Comparison of ENCODE assay signal across 39 cellular contexts in genomic region chrX:40576291-40576690, GRCh38. TPM values are rescaled to one million over a fixed set of nuclear protein-coding genes. Genes with fewer than 3 reads are reported as not detected.
"Had no signal": no experiment of that assay in that cellular context is flagged by ENCODE, and none has a peak within 500 bp of the region (broad histone marks: within the 10 kb centered on the region; RNA-seq: fewer than 3 reads in every experiment).

No MANE protein-coding gene starts in this region.

- H3K36me3 ChIP-seq: adrenal gland, ascending aorta, cardiac muscle cell had no signal

- H3K27ac ChIP-seq: adrenal gland, ascending aorta, cardiac muscle cell, VCaP had no signal

- H3K9me3 ChIP-seq: adrenal gland, ascending aorta had no signal

- H3K4me3 Mint-ChIP-seq: activated B cell treated with CpG ODN at 0.5 μM for 24 hours; activated CD4-positive, alpha-beta memory T cell treated with anti-CD3 and anti-CD28 coated beads for 36 hours; activated CD4-positive, alpha-beta T cell treated with anti-CD3 and anti-CD28 coated beads, Interleukin-2, amount 10 ng/mL, durations not matched to agents 24 days and 14 days; activated CD8-positive, alpha-beta T cell treated with anti-CD3 and anti-CD28 coated beads for 36 hours; activated naive CD4-positive, alpha-beta T cell treated with anti-CD3 and anti-CD28 coated beads for 36 hours; activated naive CD8-positive, alpha-beta T cell treated with anti-CD3 and anti-CD28 coated beads for 36 hours; activated T-cell treated with anti-CD3 and anti-CD28 coated beads, Interleukin-2, amount 50 U/mL, for 4 hours; activated T-cell treated with anti-CD3 and anti-CD28 coated beads, Interleukin-2, amount 50 U/mL, for 72 hours; activated T-helper 1 cell treated with anti-CD3 and anti-CD28 coated beads, Interleukin-12 subunit alpha, Interleukin-12 subunit beta, Interleukin-2, Interleukin-4 antibody, amounts not matched to agents 30 ng/mL and 10 ng/mL and 1 ng/mL, durations not matched to agents 14 hours and 24 hours and 36 hours; activated T-helper 17 cell treated with anti-CD3 and anti-CD28 coated beads, Interleukin-2, amount 50 U/mL, for 72 hours; brain; T-helper 1 cell treated with Interleukin-12 subunit alpha and Interleukin-12 subunit beta and Interleukin-4 antibody, amounts not matched to agents 30 μg/mL and 1 μg/mL, for 36 hours; T-helper 2 cell treated with Interferon-gamma antibody and Interleukin-4, amounts not matched to agents 5 μg/mL and 100 μg/mL, for 36 hours had no signal

- DNase-seq: activated B cell treated with CpG ODN at 0.5 μM for 24 hours; activated CD4-positive, alpha-beta memory T cell treated with anti-CD3 and anti-CD28 coated beads for 36 hours; activated CD4-positive, alpha-beta T cell treated with anti-CD3 and anti-CD28 coated beads for 4 hours; activated CD4-positive, alpha-beta T cell treated with anti-CD3 and anti-CD28 coated beads, Interleukin-2, amount 10 ng/mL, durations not matched to agents 24 days and 14 days; activated CD4-positive, alpha-beta T cell treated with anti-CD3 and anti-CD28 coated beads, Interleukin-2, amount 50 U/mL, for 1 hour; activated CD4-positive, alpha-beta T cell treated with anti-CD3 and anti-CD28 coated beads, Interleukin-2, amount 50 U/mL, for 4 hours; activated CD4-positive, CD25-positive, alpha-beta regulatory T cell treated with anti-CD3 and anti-CD28 coated beads, Interleukin-2, amount 50 U/mL, for 72 hours; activated CD8-positive, alpha-beta memory T cell treated with anti-CD3 and anti-CD28 coated beads, Interleukin-2, amount 50 U/mL, for 4 hours; activated CD8-positive, alpha-beta T cell treated with anti-CD3 and anti-CD28 coated beads for 36 hours; activated effector memory CD4-positive, alpha-beta T cell treated with anti-CD3 and anti-CD28 coated beads, Interleukin-2, amount 50 U/mL, for 16 hours; activated gamma-delta T cell treated with Interleukin-2 at 50 U/mL for 16 hours; activated naive CD4-positive, alpha-beta T cell; activated naive CD4-positive, alpha-beta T cell treated with anti-CD3 and anti-CD28 coated beads for 36 hours; activated naive CD4-positive, alpha-beta T cell treated with anti-CD3 and anti-CD28 coated beads, Interleukin-2, amount 50 U/mL, for 16 hours; activated naive CD8-positive, alpha-beta T cell treated with anti-CD3 and anti-CD28 coated beads for 36 hours; activated T-cell treated with anti-CD3 and anti-CD28 coated beads for 4 hours; activated T-cell treated with anti-CD3 and anti-CD28 coated beads, Interleukin-2, amount 50 U/mL, for 1 hour; activated T-cell treated with anti-CD3 and anti-CD28 coated beads, Interleukin-2, amount 50 U/mL, for 4 hours; activated T-cell treated with anti-CD3 and anti-CD28 coated beads, Interleukin-2, amount 50 U/mL, for 72 hours; adrenal gland; amygdala; anterior cingulate cortex; central memory CD4-positive, alpha-beta T cell; SW 1271; T-helper 1 cell; T-helper 2 cell; T-helper 9 cell had no signal

- ATAC-seq: activated CD8-positive, alpha-beta T cell treated with anti-CD3 and anti-CD28 coated beads for 36 hours; activated naive CD4-positive, alpha-beta T cell treated with anti-CD3 and anti-CD28 coated beads, Interleukin-2, amount 50 U/mL, for 72 hours; activated T-cell treated with anti-CD3 and anti-CD28 coated beads, Interleukin-2, amount 50 U/mL, for 4 hours; activated T-cell treated with anti-CD3 and anti-CD28 coated beads, Interleukin-2, amount 50 U/mL, for 72 hours; activated T-helper 17 cell treated with anti-CD3 and anti-CD28 coated beads, Interleukin-2, amount 50 U/mL, for 72 hours had no signal

- H3K4me1 ChIP-seq: adrenal gland, ascending aorta had no signal

- H3K9me3 Mint-ChIP-seq: activated B cell treated with CpG ODN at 0.5 μM for 24 hours; activated CD4-positive, alpha-beta memory T cell treated with anti-CD3 and anti-CD28 coated beads for 36 hours; activated CD4-positive, alpha-beta T cell treated with anti-CD3 and anti-CD28 coated beads, Interleukin-2, amount 10 ng/mL, durations not matched to agents 24 days and 14 days; activated CD8-positive, alpha-beta T cell treated with anti-CD3 and anti-CD28 coated beads for 36 hours; activated naive CD4-positive, alpha-beta T cell treated with anti-CD3 and anti-CD28 coated beads for 36 hours; activated naive CD4-positive, alpha-beta T cell treated with anti-CD3 and anti-CD28 coated beads, Interleukin-2, amount 50 U/mL, for 72 hours; activated naive CD8-positive, alpha-beta T cell treated with anti-CD3 and anti-CD28 coated beads for 36 hours; activated T-cell treated with anti-CD3 and anti-CD28 coated beads, Interleukin-2, amount 50 U/mL, for 4 hours; activated T-cell treated with anti-CD3 and anti-CD28 coated beads, Interleukin-2, amount 50 U/mL, for 72 hours; activated T-helper 1 cell treated with anti-CD3 and anti-CD28 coated beads, Interleukin-12 subunit alpha, Interleukin-12 subunit beta, Interleukin-2, Interleukin-4 antibody, amounts not matched to agents 30 ng/mL and 10 ng/mL and 1 ng/mL, durations not matched to agents 14 hours and 24 hours and 36 hours; activated T-helper 17 cell treated with anti-CD3 and anti-CD28 coated beads, Interleukin-2, amount 50 U/mL, for 72 hours; T-helper 1 cell treated with Interleukin-12 subunit alpha and Interleukin-12 subunit beta and Interleukin-4 antibody, amounts not matched to agents 30 μg/mL and 1 μg/mL, for 36 hours; T-helper 2 cell treated with Interferon-gamma antibody and Interleukin-4, amounts not matched to agents 5 μg/mL and 100 μg/mL, for 36 hours had no signal

- H3K27ac Mint-ChIP-seq: activated B cell treated with CpG ODN at 0.5 μM for 24 hours; activated CD4-positive, alpha-beta memory T cell treated with anti-CD3 and anti-CD28 coated beads for 36 hours; activated CD4-positive, alpha-beta T cell treated with anti-CD3 and anti-CD28 coated beads, Interleukin-2, amount 10 ng/mL, durations not matched to agents 24 days and 14 days; activated CD8-positive, alpha-beta T cell treated with anti-CD3 and anti-CD28 coated beads for 36 hours; activated naive CD4-positive, alpha-beta T cell treated with anti-CD3 and anti-CD28 coated beads for 36 hours; activated naive CD4-positive, alpha-beta T cell treated with anti-CD3 and anti-CD28 coated beads, Interleukin-2, amount 50 U/mL, for 72 hours; activated naive CD8-positive, alpha-beta T cell treated with anti-CD3 and anti-CD28 coated beads for 36 hours; activated T-cell treated with anti-CD3 and anti-CD28 coated beads, Interleukin-2, amount 50 U/mL, for 72 hours; activated T-helper 1 cell treated with anti-CD3 and anti-CD28 coated beads, Interleukin-12 subunit alpha, Interleukin-12 subunit beta, Interleukin-2, Interleukin-4 antibody, amounts not matched to agents 30 ng/mL and 10 ng/mL and 1 ng/mL, durations not matched to agents 14 hours and 24 hours and 36 hours; activated T-helper 17 cell treated with anti-CD3 and anti-CD28 coated beads, Interleukin-2, amount 50 U/mL, for 72 hours; T-helper 1 cell treated with Interleukin-12 subunit alpha and Interleukin-12 subunit beta and Interleukin-4 antibody, amounts not matched to agents 30 μg/mL and 1 μg/mL, for 36 hours; T-helper 2 cell treated with Interferon-gamma antibody and Interleukin-4, amounts not matched to agents 5 μg/mL and 100 μg/mL, for 36 hours had no signal

- H3K27me3 ChIP-seq: ascending aorta, cardiac muscle cell had no signal

- FAIRE-seq: bronchial epithelial cell, TTC549 had no signal

- H3K4me3 ChIP-seq: adrenal gland, ascending aorta, cardiac muscle cell had no signal

- H3K27me3 Mint-ChIP-seq: activated B cell treated with CpG ODN at 0.5 μM for 24 hours; activated CD4-positive, alpha-beta memory T cell treated with anti-CD3 and anti-CD28 coated beads for 36 hours; activated CD4-positive, alpha-beta T cell treated with anti-CD3 and anti-CD28 coated beads, Interleukin-2, amount 10 ng/mL, durations not matched to agents 24 days and 14 days; activated CD8-positive, alpha-beta T cell treated with anti-CD3 and anti-CD28 coated beads for 36 hours; activated naive CD8-positive, alpha-beta T cell treated with anti-CD3 and anti-CD28 coated beads for 36 hours; activated T-helper 17 cell treated with anti-CD3 and anti-CD28 coated beads, Interleukin-2, amount 50 U/mL, for 72 hours had no signal

RNA-seq across cellular contexts. Expression of gene MPC1L, which starts 46.9 kb away (rescaled TPM):
- total RNA-seq: activated B cell treated with CpG ODN at 0.5 μM for 24 hours; activated CD4-positive, alpha-beta memory T cell treated with anti-CD3 and anti-CD28 coated beads for 36 hours; activated CD4-positive, alpha-beta T cell treated with anti-CD3 and anti-CD28 coated beads, Interleukin-2, amount 10 ng/mL, durations not matched to agents 24 days and 14 days; activated CD8-positive, alpha-beta memory T cell treated with anti-CD3 and anti-CD28 coated beads for 36 hours; activated CD8-positive, alpha-beta T cell treated with anti-CD3 and anti-CD28 coated beads for 36 hours; activated naive CD4-positive, alpha-beta T cell treated with anti-CD3 and anti-CD28 coated beads for 36 hours; activated naive CD4-positive, alpha-beta T cell treated with anti-CD3 and anti-CD28 coated beads, Interleukin-2, amount 50 U/mL, for 72 hours; activated naive CD8-positive, alpha-beta T cell treated with anti-CD3 and anti-CD28 coated beads for 36 hours; activated T-cell treated with anti-CD3 and anti-CD28 coated beads, Interleukin-2, amount 50 U/mL, for 4 hours; activated T-cell treated with anti-CD3 and anti-CD28 coated beads, Interleukin-2, amount 50 U/mL, for 72 hours; activated T-helper 1 cell treated with anti-CD3 and anti-CD28 coated beads, Interleukin-12 subunit alpha, Interleukin-12 subunit beta, Interleukin-2, Interleukin-4 antibody, amounts not matched to agents 30 ng/mL and 10 ng/mL and 1 ng/mL, durations not matched to agents 14 hours and 24 hours and 36 hours; activated T-helper 17 cell treated with anti-CD3 and anti-CD28 coated beads, Interleukin-2, amount 50 U/mL, for 72 hours; adrenal gland; ascending aorta; bronchial epithelial cell; cardiac muscle cell had no signal
- polyA plus RNA-seq: adrenal gland, cardiac muscle cell had no signal
